In the genomic region with DNA sequence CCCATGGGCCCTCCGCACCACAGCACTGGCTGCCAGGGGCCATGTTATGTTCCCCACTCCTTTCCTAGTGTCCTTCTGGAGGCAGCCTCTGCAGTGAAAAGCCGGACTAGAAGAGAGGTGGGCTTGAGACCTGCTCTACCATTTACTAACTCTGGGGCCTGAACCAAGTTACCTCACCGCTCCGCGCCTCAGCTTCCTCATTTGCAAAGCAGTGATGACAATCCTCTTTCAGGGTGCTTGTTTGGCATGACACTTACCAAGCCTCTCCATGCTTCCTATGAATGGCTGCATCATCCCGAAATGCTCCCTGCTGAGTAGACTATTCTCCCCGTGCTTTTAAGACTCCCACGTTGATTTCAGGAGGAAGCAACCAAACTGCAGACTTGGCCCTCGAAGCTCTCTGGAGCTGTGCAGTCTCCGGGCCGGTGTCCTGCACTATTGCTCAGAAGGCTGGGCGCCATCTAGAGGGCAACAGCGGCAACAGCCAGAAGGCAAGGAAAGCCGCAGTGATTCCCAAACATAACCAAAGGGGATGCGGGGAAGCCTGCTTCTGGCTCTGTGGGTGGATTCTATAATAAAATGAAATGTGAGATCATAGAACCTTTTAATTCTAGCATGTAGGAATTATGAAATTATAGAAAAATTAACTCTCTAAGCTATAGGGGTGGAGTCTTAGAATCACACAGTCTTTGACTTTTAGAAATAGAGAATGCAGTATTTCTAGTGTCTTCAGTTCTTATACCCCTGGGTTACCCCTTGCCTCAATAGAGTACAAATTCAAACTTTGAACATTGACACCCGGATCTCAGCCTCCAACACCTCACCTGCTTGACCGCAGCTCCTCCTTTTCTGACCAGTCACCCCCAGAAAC, we compare ENCODE assay signal across 8 cellular contexts.
A peak's percentile ranks its signal among the peaks of the same experiment; 100 is the strongest.
DNase-seq lines count a peak whose midpoint lies in the region; ATAC-seq, FAIRE-seq and TF ChIP-seq lines count a peak whose summit lies in the region.

No MANE protein-coding gene starts in this region.

- H3K79me2 ChIP-seq in H1 (ENCODE audit: control insufficient read depth in 1 of 2, insufficient read depth in 2 of 2, low read length in 2 of 2), result no peaks in the 10 kb centered on the region

- no peak overlapping the region; the same call in 1 of the 2 replicates for H3K18ac ChIP-seq in H1 (ENCODE audit: extremely low read depth, low read length)

- CTCF ChIA-PET in H1 (lab: Charles Lee; ENCODE audit: partially characterized antibody), result interaction anchor here (0.6 to 3.5 kb wide), 47 partner anchors 8 to 1082 kb away, joined by 3 to 20 read pairs (median 4); no protein-coding TSS in a partner anchor

- TF ChIP-seq CTCF in CD14-positive monocyte (IDR thresholded peaks at IDR 0.05), result peak; percentile 93
- peak; percentile 87 to 90 (median 89) for TF ChIP-seq CTCF in H1 (IDR thresholded peaks at IDR 0.05; ENCODE audit: control extremely low read depth in 1 of 3, insufficient read depth in 1 of 3, low read depth in 1 of 3, low read length in 3 of 3)

- TF ChIP-seq RAD21 in H1 (IDR thresholded peaks at IDR 0.05 in 1 of 2, conservative IDR thresholded peaks at IDR 0.05 in 1 of 2; ENCODE audit: low read depth in 2 of 2, low read length in 2 of 2), result peak; percentile 79 to 90

- no peak for TF ChIP-seq EP300 in H1 (IDR thresholded peaks at IDR 0.05; ENCODE audit: borderline replicate concordance in 1 of 2, low read depth in 2 of 2, low read length in 2 of 2)

- intact Hi-C loops in CD14-positive monocyte (cut with micrococcal nuclease), result loop anchor here in 1 of 2 donors (10.0 kb wide), 1 partner anchor 496 kb away; no protein-coding TSS in a partner anchor

- peaks cover 10 to 11% of the 10 kb centered on the region in 2 experiments; a peak in 3 of 4 replicates for H3K9me3 ChIP-seq in H1 (ENCODE audit: insufficient read depth in 2 of 2, low read depth in 1 of 2, low read length in 1 of 2)

- no peak overlapping the region for H3K56ac ChIP-seq in H1 (replicated peaks; ENCODE audit: insufficient read length, low read depth, low read length)

- H3K4me2 ChIP-seq in H1 (ENCODE audit: insufficient read depth in 1 of 2, low read depth in 2 of 2, low read length in 2 of 2), result no peak overlapping the region

- H4K8ac ChIP-seq in H1 (ENCODE audit: extremely low read depth, insufficient read depth, low read length), result no peak overlapping the region

- POLR2A ChIA-PET in H1 (lab: Charles Lee; ENCODE audit: partially characterized antibody), result interaction anchor here (0.8 kb wide), 1 partner anchor 195 kb away, joined by 3 read pairs; no protein-coding TSS in a partner anchor

- H3K9me3 Mint-ChIP-seq in CD14-positive monocyte (no peaks in the 10 kb centered on the region), memory B cell (no peaks in the 10 kb centered on the region)

- H4K91ac ChIP-seq in H1 (replicated peaks; ENCODE audit: insufficient read length, low read length), result no peak overlapping the region

- H2BK15ac ChIP-seq in H1 (ENCODE audit: low read length), result 0 out of 2 replicates have a peak overlapping the region, but pooled peaks have one; percentile 89

- H3K36me3 Mint-ChIP-seq in CD14-positive monocyte, result no peaks in the 10 kb centered on the region
- H3K36me3 Mint-ChIP-seq in memory B cell, result no peaks in the 10 kb centered on the region

- DNase-seq in CD14-positive monocyte (ENCODE audit: low spot score) (peak; percentile 50), NCI-H226 (peak; percentile 68), H1 (ENCODE audit: low read depth in 1 of 2, low spot score in 2 of 2) (peak; percentile 56 to 85), memory B cell (ENCODE audit: low spot score in 2 of 2) (peak; percentile 28 to 54)
- peak; percentile 64 for DNase-seq in activated CD4-positive, alpha-beta T cell treated with anti-CD3 and anti-CD28 coated beads for 48 hours
- peak; percentile 1 to 2 for DNase-seq in stimulated activated CD8-positive, alpha-beta memory T cell treated with anti-CD3 and anti-CD28 coated beads, Interleukin-7, amount 100 ng/mL, for 1 hour (ENCODE audit: low read depth in 2 of 2)

- H2BK120ac ChIP-seq in H1 (replicated peaks; ENCODE audit: low read depth, low read length), result peak overlapping the region; percentile 18

- H3K79me1 ChIP-seq in H1 (ENCODE audit: low read depth, low read length), result no peaks in the 10 kb centered on the region

- 0 out of 2 replicates have a peak overlapping the region, but pooled peaks have one; percentile 93 for H2BK12ac ChIP-seq in H1 (ENCODE audit: low read depth, low read length)

- H3K9ac ChIP-seq in H1 (replicated peaks in 1 of 4; ENCODE audit: extremely low read depth in 1 of 4, low read depth in 3 of 4, low read length in 3 of 4), result no peak overlapping the region

- H2BK5ac ChIP-seq in H1 (ENCODE audit: low read depth, low read length), result peak overlapping the region; percentile 79; the same call in 1 of the 2 replicates

- 44% methylated on average over 17 of the region's 17 CpGs; no CpG with 5 or more reads in 1 of the 2 experiments for WGBS in H1 (ENCODE audit: extremely low coverage in 1 of 2, insufficient coverage in 1 of 2, insufficient read length in 1 of 2, insufficient replicate concordance in 2 of 2, low coverage in 1 of 2, low lambda C conversion rate in 2 of 2, missing lambda C conversion rate in 1 of 2), 2 experiments

- no peaks in the 10 kb centered on the region for H3K27me3 ChIP-seq in H1 (replicated peaks in 1 of 4; ENCODE audit: control insufficient read depth in 3 of 4, extremely low read depth in 1 of 4, insufficient read depth in 3 of 4, low read length in 3 of 4)

- H4K20me1 ChIP-seq in H1 (replicated peaks in 1 of 2; ENCODE audit: control insufficient read depth in 1 of 2, insufficient read depth in 2 of 2, low read length in 2 of 2), result no peaks in the 10 kb centered on the region

- ATAC-seq in GM19025 (IDR thresholded peaks at IDR 0.05; ENCODE audit: low read depth, unreplicated experiment) (peak; percentile 72), HG03103 (IDR thresholded peaks at IDR 0.05; ENCODE audit: low read depth, unreplicated experiment) (peak; percentile 90), memory B cell (ENCODE audit: low read depth) (peak; percentile 63)

- H3K27ac Mint-ChIP-seq in CD14-positive monocyte (peak overlapping the region in 1 of 7 donors; percentile 55), memory B cell (no peak overlapping the region)

- H4K5ac ChIP-seq in H1 (ENCODE audit: insufficient read length, low read depth, low read length), result no peak overlapping the region

- H3K23ac ChIP-seq in H1 (ENCODE audit: insufficient read length), result no peak overlapping the region

- H3K4me1 Mint-ChIP-seq in CD14-positive monocyte (peaks cover 4% of the 10 kb centered on the region), memory B cell (peaks cover 2% of the 10 kb centered on the region)

- no peak for TF ChIP-seq POLR2A in H1 (IDR thresholded peaks at IDR 0.05; ENCODE audit: control extremely low read depth in 1 of 2, low read depth in 2 of 2, low read length in 2 of 2)

- H3K4me3 ChIP-seq in H1 (ENCODE audit: extremely low read depth in 1 of 4, insufficient read depth in 2 of 4, low read depth in 3 of 4, low read length in 4 of 4), result no peak overlapping the region

- no peak overlapping the region for H2AFZ ChIP-seq in H1 (ENCODE audit: low read length)

- H3K23me2 ChIP-seq in H1 (ENCODE audit: low read depth, low read length), result no peaks in the 10 kb centered on the region

- peaks cover 2 to 7% (median 3%) of the 10 kb centered on the region in 3 donors for H3K27me3 Mint-ChIP-seq in CD14-positive monocyte (ENCODE audit: low read depth in 3 of 3)
- peaks cover 10% of the 10 kb centered on the region for H3K27me3 Mint-ChIP-seq in memory B cell

- H3K4me3 Mint-ChIP-seq in CD14-positive monocyte (peak overlapping the region; percentile 67 to 81), memory B cell (peak overlapping the region; percentile 32)

- H3K27ac ChIP-seq in H1 (ENCODE audit: low read depth, low read length), result no peak overlapping the region

- H2AK5ac ChIP-seq in H1 (ENCODE audit: low read depth, low read length), result no peak overlapping the region

- FAIRE-seq in H1 (lab: Jason Lieb, UNC), result no peak

- peaks cover 0 to 5% (median 4%) of the 10 kb centered on the region in 4 experiments; a peak in 3 of 7 replicates for H3K4me1 ChIP-seq in H1 (replicated peaks in 1 of 4; ENCODE audit: control insufficient read depth in 3 of 4, insufficient read depth in 4 of 4, low read length in 3 of 4)

- peaks cover 0 to 5% (median 0%) of the 10 kb centered on the region in 4 experiments; a peak in 1 of 8 replicates for H3K36me3 ChIP-seq in H1 (ENCODE audit: control insufficient read depth in 2 of 4, insufficient read depth in 4 of 4, low read length in 3 of 4)

- H3K4ac ChIP-seq in H1 (replicated peaks; ENCODE audit: insufficient read length, low read depth, low read length), result no peak overlapping the region

- H2BK20ac ChIP-seq in H1 (ENCODE audit: low read length), result 0 out of 2 replicates have a peak overlapping the region, but pooled peaks have one; percentile 83

- no peak overlapping the region for H3K14ac ChIP-seq in H1 (ENCODE audit: insufficient read length)

TF ChIP-seq in H1, 55 proteins besides CTCF, POLR2A, EP300 and RAD21:
- no peak for TF ChIP-seq FOSL1 (IDR thresholded peaks at IDR 0.05; ENCODE audit: insufficient read depth, low read depth, low read length)
- TF ChIP-seq, protein P1, sequence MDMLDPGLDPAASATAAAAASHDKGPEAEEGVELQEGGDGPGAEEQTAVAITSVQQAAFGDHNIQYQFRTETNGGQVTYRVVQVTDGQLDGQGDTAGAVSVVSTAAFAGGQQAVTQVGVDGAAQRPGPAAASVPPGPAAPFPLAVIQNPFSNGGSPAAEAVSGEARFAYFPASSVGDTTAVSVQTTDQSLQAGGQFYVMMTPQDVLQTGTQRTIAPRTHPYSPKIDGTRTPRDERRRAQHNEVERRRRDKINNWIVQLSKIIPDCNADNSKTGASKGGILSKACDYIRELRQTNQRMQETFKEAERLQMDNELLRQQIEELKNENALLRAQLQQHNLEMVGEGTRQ (IDR thresholded peaks at IDR 0.05; ENCODE audit: low read length), result 0 out of 2 replicates have a peak, but pooled peaks have one; percentile 9

Comparison
In these comparisons a context has a peak if more than half of its experiments do, and no peak if none do; other contexts are left out.
1. DNase-seq: peak in every context shown above with its lines; median percentile 70 in H1; 68 in NCI-H226; 64 in activated CD4-positive, alpha-beta T cell treated with anti-CD3 and anti-CD28 coated beads for 48 hours; 50 in CD14-positive monocyte; 41 in memory B cell; 2 in stimulated activated CD8-positive, alpha-beta memory T cell treated with anti-CD3 and anti-CD28 coated beads, Interleukin-7, amount 100 ng/mL, for 1 hour.